13 cellular contexts compared by ENCODE assay signal in the genomic region with DNA sequence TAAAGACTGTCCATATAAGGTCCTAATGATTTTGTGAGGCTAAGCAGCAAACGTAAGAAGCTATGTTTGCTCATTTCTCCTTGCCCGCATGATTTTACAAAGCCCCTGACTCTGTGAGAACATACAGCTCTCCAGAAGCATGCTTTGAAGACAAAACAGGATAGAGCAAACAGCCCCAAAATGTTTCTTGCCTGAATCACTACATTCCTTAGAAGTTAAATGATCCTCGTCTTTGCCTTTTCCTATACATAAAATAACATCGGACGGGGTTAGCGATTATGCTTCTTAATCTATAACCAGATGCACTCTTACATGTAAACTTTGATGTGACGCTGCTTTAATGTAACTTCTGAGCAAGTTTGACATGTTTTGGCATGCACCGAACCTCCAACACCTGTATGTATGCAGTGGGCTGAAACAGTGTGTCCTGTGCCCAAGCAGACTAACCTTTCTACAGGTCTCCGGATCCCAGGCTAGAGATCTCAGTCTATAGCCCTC.
DNase-seq lines count a peak whose midpoint lies in the region; ATAC-seq and TF ChIP-seq lines count a peak whose summit lies in the region.
"Had no signal": no experiment of that assay in that cellular context is flagged by ENCODE, and none has a peak within 500 bp of the region (broad histone marks: within the 10 kb centered on the region; RNA-seq: fewer than 3 reads in every experiment).

No MANE protein-coding gene starts in this region.

- no peak overlapping the region for H3K14ac ChIP-seq in mesenchymal stem cell (ENCODE audit: low read length in 2 of 2)

- H3K4me1 ChIP-seq in ACC112 (ENCODE audit: control insufficient read depth, insufficient read depth, low read length, unreplicated experiment) (peaks cover 18% of the 10 kb centered on the region), HUES48 (ENCODE audit: control insufficient read depth, insufficient read depth, low read length) (peaks cover 23% of the 10 kb centered on the region), mesenchymal stem cell (ENCODE audit: control insufficient read depth, insufficient read depth, low read depth, low read length) (peaks cover 8% of the 10 kb centered on the region), lower lobe of right lung (no peaks in the 10 kb centered on the region)

- H4K91ac ChIP-seq in mesenchymal stem cell (ENCODE audit: low read length): no peak overlapping the region

- peaks cover 6% of the 10 kb centered on the region for H3K9me3 Mint-ChIP-seq in activated CD8-positive, alpha-beta T cell treated with anti-CD3 and anti-CD28 coated beads for 36 hours

- no peak overlapping the region for H3K4me3 Mint-ChIP-seq in activated CD8-positive, alpha-beta T cell treated with anti-CD3 and anti-CD28 coated beads for 36 hours

- H3K18ac ChIP-seq in mesenchymal stem cell (ENCODE audit: low read depth in 1 of 2, low read length in 2 of 2): no peak overlapping the region

- no peaks in the 10 kb centered on the region for H3K4me1 Mint-ChIP-seq in activated CD8-positive, alpha-beta T cell treated with anti-CD3 and anti-CD28 coated beads for 36 hours (ENCODE audit: low read depth)

- ATAC-seq in GM18519 (IDR thresholded peaks at IDR 0.05; ENCODE audit: low FRiP score, unreplicated experiment): no peak
- no peak for ATAC-seq in GM18498 (IDR thresholded peaks at IDR 0.05; ENCODE audit: unreplicated experiment)
- ATAC-seq in activated CD8-positive, alpha-beta T cell treated with anti-CD3 and anti-CD28 coated beads for 36 hours: no peak
- ATAC-seq in lower lobe of right lung: no peak

- H2BK15ac ChIP-seq in mesenchymal stem cell (ENCODE audit: low read depth, poor library complexity, severe bottlenecking): no peak overlapping the region

- DNase-seq in cardiac fibroblast (ENCODE audit: low read depth in 2 of 2) (peak; percentile 68 to 88), mesenchymal stem cell (peak; percentile 66), lower lobe of right lung (no peak)
- DNase-seq in activated CD8-positive, alpha-beta T cell treated with anti-CD3 and anti-CD28 coated beads for 36 hours: no peak
- DNase-seq: amygdala; Kasumi-1; kidney glomerular epithelial cell; nucleus accumbens; stimulated activated naive CD4-positive, alpha-beta T cell had no signal

- TF ChIP-seq CTCF in cardiac fibroblast (IDR thresholded peaks at IDR 0.05; ENCODE audit: low read depth, low read length) (no peak), lower lobe of right lung (IDR thresholded peaks at IDR 0.05) (no peak)
- no peak for TF ChIP-seq CTCF in activated CD8-positive, alpha-beta T cell treated with anti-CD3 and anti-CD28 coated beads for 36 hours (IDR thresholded peaks at IDR 0.05)

- H3K36me3 ChIP-seq in ACC112 (ENCODE audit: insufficient read depth, low read length): no peaks in the 10 kb centered on the region
- H3K36me3 ChIP-seq in HUES48 (ENCODE audit: control insufficient read depth, insufficient read depth, low read length): no peaks in the 10 kb centered on the region
- H3K36me3 ChIP-seq in mesenchymal stem cell (ENCODE audit: control insufficient read depth in 1 of 2, insufficient read depth in 2 of 2, low read depth in 1 of 2, low read length in 2 of 2): no peaks in the 10 kb centered on the region
- no peaks in the 10 kb centered on the region for H3K36me3 ChIP-seq in lower lobe of right lung

- intact Hi-C loops in activated CD8-positive, alpha-beta T cell treated with anti-CD3 and anti-CD28 coated beads for 36 hours (cut with micrococcal nuclease): no loop called here
- intact Hi-C loops in lower lobe of right lung (cut with DNase I): no loop called here

- no peak overlapping the region for H3K4me3 ChIP-seq in ACC112 (ENCODE audit: low read depth, low read length)
- no peak overlapping the region for H3K4me3 ChIP-seq in HUES48 (ENCODE audit: low read depth, low read length)
- H3K4me3 ChIP-seq in cardiac fibroblast (replicated peaks in 1 of 2; ENCODE audit: low read depth in 2 of 2, low read length in 2 of 2): peak overlapping the region in 1 of 2 donors; percentile 4
- no peak overlapping the region for H3K4me3 ChIP-seq in mesenchymal stem cell (ENCODE audit: insufficient read depth in 1 of 2, low read depth in 1 of 2, low read length in 2 of 2)
- no peak overlapping the region for H3K4me3 ChIP-seq in lower lobe of right lung

- no peaks in the 10 kb centered on the region for H3K27me3 Mint-ChIP-seq in activated CD8-positive, alpha-beta T cell treated with anti-CD3 and anti-CD28 coated beads for 36 hours

- H2AFZ ChIP-seq in ACC112 (ENCODE audit: low read length, unreplicated experiment) (peak overlapping the region; percentile 42), mesenchymal stem cell (ENCODE audit: low read depth, low read length) (peak overlapping the region; percentile 69)

- H2BK12ac ChIP-seq in mesenchymal stem cell (ENCODE audit: low read length in 2 of 2): peak overlapping the region; percentile 8 to 56

- H3K23ac ChIP-seq in mesenchymal stem cell (ENCODE audit: low read length in 2 of 2): no peak overlapping the region

- no peaks in the 10 kb centered on the region for H3K79me1 ChIP-seq in mesenchymal stem cell (replicated peaks; ENCODE audit: low read length, poor library complexity, severe bottlenecking)

- no peaks in the 10 kb centered on the region for H3K36me3 Mint-ChIP-seq in activated CD8-positive, alpha-beta T cell treated with anti-CD3 and anti-CD28 coated beads for 36 hours (ENCODE audit: low read depth)

- H4K8ac ChIP-seq in mesenchymal stem cell (ENCODE audit: low read length): peak overlapping the region; percentile 63

- H3K27me3 ChIP-seq in ACC112 (ENCODE audit: insufficient read depth, low read length) (no peaks in the 10 kb centered on the region), HUES48 (ENCODE audit: control insufficient read depth, insufficient read depth, low read length) (no peaks in the 10 kb centered on the region), mesenchymal stem cell (ENCODE audit: control insufficient read depth in 1 of 2, insufficient read depth in 1 of 2, low read length in 2 of 2) (no peaks in the 10 kb centered on the region), lower lobe of right lung (ENCODE audit: low read depth) (no peaks in the 10 kb centered on the region)

- H3K9me3 ChIP-seq in HUES48 (ENCODE audit: control insufficient read depth, insufficient read depth, low read length) (no peaks in the 10 kb centered on the region), mesenchymal stem cell (ENCODE audit: control insufficient read depth, low read length) (peaks cover 2% of the 10 kb centered on the region), lower lobe of right lung (no peaks in the 10 kb centered on the region)

- peak overlapping the region; percentile 4; the same call in 1 of the 2 replicates for H3K27ac ChIP-seq in ACC112 (ENCODE audit: low read depth, low read length)
- H3K27ac ChIP-seq in HUES48 (ENCODE audit: low read depth, low read length): peak overlapping the region; percentile 73
- H3K27ac ChIP-seq in mesenchymal stem cell (ENCODE audit: low read length, poor library complexity, severe bottlenecking): peak overlapping the region; percentile 81
- no peak overlapping the region for H3K27ac ChIP-seq in lower lobe of right lung

- CTCF ChIA-PET in activated CD8-positive, alpha-beta T cell treated with anti-CD3 and anti-CD28 coated beads for 36 hours (lab: Charles Lee): no interaction called here

- peak overlapping the region; percentile 26 for H3K4me2 ChIP-seq in mesenchymal stem cell (ENCODE audit: low read length, poor library complexity, severe bottlenecking)

- H2BK120ac ChIP-seq in mesenchymal stem cell (ENCODE audit: low read depth, low read length): no peak overlapping the region

- no peak overlapping the region for H3K4ac ChIP-seq in mesenchymal stem cell (ENCODE audit: low read depth in 1 of 2, low read length in 2 of 2)

- H2BK5ac ChIP-seq in mesenchymal stem cell (ENCODE audit: low read depth, low read length, poor library complexity, severe bottlenecking): peak overlapping the region; percentile 39

- WGBS in mesenchymal stem cell: 12% methylated on average over 9 of the region's 9 CpGs

- H3K79me2 ChIP-seq in ACC112 (ENCODE audit: control insufficient read depth, insufficient read depth, low read length, unreplicated experiment): no peaks in the 10 kb centered on the region

- no peak overlapping the region for H2AK5ac ChIP-seq in mesenchymal stem cell (ENCODE audit: low read length, severe bottlenecking)

- H3K9ac ChIP-seq in HUES48 (ENCODE audit: low read depth, low read length) (no peak overlapping the region), mesenchymal stem cell (ENCODE audit: low read length) (no peak overlapping the region)

- POLR2A ChIA-PET in activated CD8-positive, alpha-beta T cell treated with anti-CD3 and anti-CD28 coated beads for 36 hours (lab: Charles Lee): no interaction called here

- no peak overlapping the region for H3K27ac Mint-ChIP-seq in activated CD8-positive, alpha-beta T cell treated with anti-CD3 and anti-CD28 coated beads for 36 hours

Comparison
In these comparisons a context has a peak if more than half of its experiments do, and no peak if none do; other contexts are left out.
1. DNase-seq: peak in cardiac fibroblast (2 of 2) and mesenchymal stem cell (single experiment); none in activated CD8-positive, alpha-beta T cell treated with anti-CD3 and anti-CD28 coated beads for 36 hours (single experiment) and lower lobe of right lung (single experiment).